ENCODE assay signal across 8 cellular contexts in the genomic region with DNA sequence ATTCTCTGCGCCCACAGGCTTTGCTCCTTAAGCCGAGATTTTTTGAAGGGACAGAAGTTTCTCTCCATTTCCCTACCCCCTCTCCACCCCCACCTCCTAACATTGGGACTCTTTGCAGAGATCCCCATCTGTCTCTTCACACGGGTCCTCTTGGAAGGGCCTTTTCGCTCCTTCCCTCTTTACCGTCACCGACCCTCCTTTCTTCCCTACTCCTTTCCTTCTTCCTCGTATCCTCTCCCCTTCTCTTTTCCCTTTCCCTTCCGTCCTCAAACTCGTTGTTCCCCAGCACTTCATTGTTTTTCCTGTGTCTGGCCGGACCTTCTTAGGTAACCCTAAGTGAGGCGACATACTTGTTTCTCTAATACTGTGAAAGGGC. TPM values are rescaled to one million over a fixed set of nuclear protein-coding genes. Genes with fewer than 3 reads are reported as not detected.
DNase-seq lines count a peak whose midpoint lies in the region; ATAC-seq and TF ChIP-seq lines count a peak whose summit lies in the region.

No MANE protein-coding gene starts in this region.

- peak overlapping the region; percentile 89 to 98 (median 93) for H3K4me3 Mint-ChIP-seq in CD4-positive, CD25-positive, alpha-beta regulatory T cell
- H3K4me3 Mint-ChIP-seq in endodermal cell, result peak overlapping the region; percentile 84

- no peaks in the 10 kb centered on the region for H3K9me3 ChIP-seq in CD4-positive, CD25-positive, alpha-beta regulatory T cell (ENCODE audit: control insufficient read depth in 2 of 2, low read length in 2 of 2)
- H3K9me3 ChIP-seq in NT2/D1 (ENCODE audit: insufficient read depth, low read length) (no peaks in the 10 kb centered on the region), endodermal cell (ENCODE audit: control insufficient read depth, low read length) (no peaks in the 10 kb centered on the region), neutrophil (no peaks in the 10 kb centered on the region)

- peak overlapping the region; percentile 92 for H3K9ac ChIP-seq in NT2/D1 (ENCODE audit: insufficient read length, low read depth)
- H3K9ac ChIP-seq in endodermal cell (ENCODE audit: extremely low read depth, low read length, poor library complexity, severe bottlenecking), result peak overlapping the region; percentile 73

- WGBS in endodermal cell (ENCODE audit: insufficient coverage in 1 of 2, insufficient read length in 1 of 2), 2 experiments, result 14% methylated on average over 11 of the region's 11 CpGs

- H3K4me1 Mint-ChIP-seq in CD4-positive, CD25-positive, alpha-beta regulatory T cell, result peaks cover 14 to 90% (median 59%) of the 10 kb centered on the region in 4 donors
- H3K4me1 Mint-ChIP-seq in endodermal cell, result peaks cover 28% of the 10 kb centered on the region

- peaks cover 22% of the 10 kb centered on the region for H3K36me3 ChIP-seq in CD4-positive, CD25-positive, alpha-beta regulatory T cell (ENCODE audit: control insufficient read depth, insufficient read depth, low read length)
- H3K36me3 ChIP-seq in NT2/D1 (ENCODE audit: insufficient read depth, insufficient read length, low read length), result peaks cover 38% of the 10 kb centered on the region
- H3K36me3 ChIP-seq in endodermal cell (ENCODE audit: control insufficient read depth, insufficient read depth, low read length), result peaks cover 28% of the 10 kb centered on the region
- peaks cover 21% of the 10 kb centered on the region for H3K36me3 ChIP-seq in neutrophil

- no peaks in the 10 kb centered on the region for H3K27me3 ChIP-seq in CD4-positive, CD25-positive, alpha-beta regulatory T cell (ENCODE audit: control insufficient read depth, insufficient read depth, low read length)
- H3K27me3 ChIP-seq in NT2/D1 (ENCODE audit: insufficient read depth, insufficient read length) (no peaks in the 10 kb centered on the region), endodermal cell (ENCODE audit: control insufficient read depth, insufficient read depth, low read length, poor library complexity, severe bottlenecking) (no peaks in the 10 kb centered on the region), neutrophil (no peaks in the 10 kb centered on the region)

- peak overlapping the region; percentile 62 for H3K27ac ChIP-seq in CD4-positive, CD25-positive, alpha-beta regulatory T cell (ENCODE audit: insufficient read depth, low read length, poor library complexity, severe bottlenecking)
- H3K27ac ChIP-seq in endodermal cell (ENCODE audit: low read depth, low read length), result no peak overlapping the region
- peak overlapping the region; percentile 62 for H3K27ac ChIP-seq in neutrophil

- H3K9me3 Mint-ChIP-seq in CD4-positive, CD25-positive, alpha-beta regulatory T cell, result no peaks in the 10 kb centered on the region
- no peaks in the 10 kb centered on the region for H3K9me3 Mint-ChIP-seq in endodermal cell

- H3K4me3 ChIP-seq in CD4-positive, CD25-positive, alpha-beta regulatory T cell (ENCODE audit: low read depth, low read length), result peak overlapping the region; percentile 79
- H3K4me3 ChIP-seq in NT2/D1 (ENCODE audit: insufficient read length, low read depth) (peak overlapping the region; percentile 93), endodermal cell (ENCODE audit: low read length) (peak overlapping the region; percentile 84), neutrophil (ENCODE audit: low read depth in 1 of 2, low read length in 1 of 2) (peak overlapping the region; percentile 71 to 87)

- ATAC-seq in CD4-positive, CD25-positive, alpha-beta regulatory T cell (ENCODE audit: low read depth in 2 of 2), result no peak
- ATAC-seq in HG02623 (IDR thresholded peaks at IDR 0.05; ENCODE audit: unreplicated experiment), result no peak

- peak overlapping the region; percentile 83 to 96 (median 95) for H3K27ac Mint-ChIP-seq in CD4-positive, CD25-positive, alpha-beta regulatory T cell
- H3K27ac Mint-ChIP-seq in endodermal cell, result peak overlapping the region; percentile 77

- TF ChIP-seq CTCF in endodermal cell (conservative IDR thresholded peaks at IDR 0.05), result no peak
- no peak for TF ChIP-seq CTCF in neutrophil (IDR thresholded peaks at IDR 0.05)

- no peaks in the 10 kb centered on the region for H3K27me3 Mint-ChIP-seq in CD4-positive, CD25-positive, alpha-beta regulatory T cell
- H3K27me3 Mint-ChIP-seq in endodermal cell (ENCODE audit: insufficient read depth), result no peaks in the 10 kb centered on the region

- H3K36me3 Mint-ChIP-seq in CD4-positive, CD25-positive, alpha-beta regulatory T cell, result peaks cover 21% of the 10 kb centered on the region
- H3K36me3 Mint-ChIP-seq in endodermal cell (ENCODE audit: low read depth), result peaks cover 18% of the 10 kb centered on the region

- H3K4me1 ChIP-seq in CD4-positive, CD25-positive, alpha-beta regulatory T cell (ENCODE audit: control insufficient read depth, insufficient read depth, low read length, poor library complexity, severe bottlenecking), result peaks cover 42% of the 10 kb centered on the region
- H3K4me1 ChIP-seq in NT2/D1 (ENCODE audit: insufficient read depth, insufficient read length) (peaks cover 2% of the 10 kb centered on the region), endodermal cell (ENCODE audit: control insufficient read depth, insufficient read depth, low read length) (peaks cover 9% of the 10 kb centered on the region), neutrophil (ENCODE audit: control insufficient read depth in 1 of 2, insufficient read depth in 1 of 2, low read depth in 1 of 2, low read length in 1 of 2) (peaks cover 21 to 27% of the 10 kb centered on the region in 2 experiments)

- DNase-seq in CD4-positive, CD25-positive, alpha-beta regulatory T cell, result no peak
- DNase-seq in NT2/D1 (ENCODE audit: low read depth, low spot score) (no peak), endodermal cell (no peak), Ammon's horn (ENCODE audit: low spot score) (no peak), occipital lobe (lab: John Stamatoyannopoulos, UW) (no peak), NCI-H226 (no peak)

RNA-seq across cellular contexts. Expression of gene COPS7B, which starts 0.7 kb away (rescaled TPM):
- total RNA-seq in CD4-positive, CD25-positive, alpha-beta regulatory T cell, result 48.8 TPM
- 10 to 100 TPM; 23.6 to 31.0 (median 27.5) TPM for polyA plus RNA-seq in CD4-positive, CD25-positive, alpha-beta regulatory T cell
- 10 to 100 TPM; 55.0 to 67.1 TPM for total RNA-seq in endodermal cell
- polyA plus RNA-seq in endodermal cell (2013, experiment 1 of 2), result 69.5 TPM
- polyA plus RNA-seq in endodermal cell (2013, experiment 2 of 2), result 60.9 TPM
- total RNA-seq in occipital lobe, result 22.3 TPM

RNA-seq across cellular contexts. Expression of gene PDE6D, which starts 5.8 kb away (rescaled TPM):
- total RNA-seq in CD4-positive, CD25-positive, alpha-beta regulatory T cell, result 25.7 TPM
- 10 to 100 TPM; 59.1 to 82.2 (median 60.5) TPM for polyA plus RNA-seq in CD4-positive, CD25-positive, alpha-beta regulatory T cell
- total RNA-seq in endodermal cell (10 to 100 TPM; 24.7 to 25.5 TPM), occipital lobe (25.4 TPM)
- 41.2 TPM for polyA plus RNA-seq in endodermal cell (2013, experiment 1 of 2)
- 39.2 TPM for polyA plus RNA-seq in endodermal cell (2013, experiment 2 of 2)
